ENCODE assay signal across 12 cellular contexts in genomic region chr1:12501661-12502060, GRCh38.
A peak's percentile ranks its signal among the peaks of the same experiment; 100 is the strongest.
DNase-seq lines count a peak whose midpoint lies in the region; ATAC-seq and TF ChIP-seq lines count a peak whose summit lies in the region.
"Had no signal": no experiment of that assay in that cellular context is flagged by ENCODE, and none has a peak within 500 bp of the region (broad histone marks: within the 10 kb centered on the region; RNA-seq: fewer than 3 reads in every experiment).

No MANE protein-coding gene starts in this region.

- POLR2A ChIA-PET in activated CD4-positive, alpha-beta T cell treated with anti-CD3 and anti-CD28 coated beads for 36 hours (lab: Charles Lee): interaction anchor here (0.6 to 1.6 kb wide), 2 partner anchors 9 to 592 kb away, joined by 3 to 13 read pairs; no protein-coding TSS in a partner anchor

- H3K4me3 Mint-ChIP-seq in activated CD4-positive, alpha-beta T cell treated with anti-CD3 and anti-CD28 coated beads for 36 hours: no peak overlapping the region

- intact Hi-C loops in activated CD4-positive, alpha-beta T cell treated with anti-CD3 and anti-CD28 coated beads for 36 hours (cut with DNase I, micrococcal nuclease): loop anchor here in 1 of 2 experiments (1.0 to 2.0 kb wide), 3 partner anchors 9 to 67 kb away; no protein-coding TSS in a partner anchor
- intact Hi-C loops in psoas muscle (cut with DNase I): no loop called here

- H3K27me3 ChIP-seq in psoas muscle (ENCODE audit: insufficient read depth in 3 of 3, low read length in 2 of 3): no peaks in the 10 kb centered on the region
- H3K27me3 ChIP-seq: testis had no signal

- peaks cover 9% of the 10 kb centered on the region for H3K4me1 ChIP-seq in psoas muscle

- CTCF ChIA-PET in activated CD4-positive, alpha-beta T cell treated with anti-CD3 and anti-CD28 coated beads for 36 hours (lab: Charles Lee): interaction anchor here (0.7 to 1.3 kb wide), 3 partner anchors 26 to 117 kb away, joined by 3 read pairs; no protein-coding TSS in a partner anchor

- H3K27me3 Mint-ChIP-seq in activated CD4-positive, alpha-beta T cell treated with anti-CD3 and anti-CD28 coated beads for 36 hours: no peaks in the 10 kb centered on the region

- TF ChIP-seq CTCF in epithelial cell of esophagus (IDR thresholded peaks at IDR 0.05; ENCODE audit: insufficient read depth, low read depth, low read length, missing control alignments) (no peak), psoas muscle (IDR thresholded peaks at IDR 0.05) (no peak)

- no peak overlapping the region for H3K4me3 ChIP-seq in epithelial cell of esophagus (ENCODE audit: low read length)
- no peak overlapping the region for H3K4me3 ChIP-seq in psoas muscle
- H3K4me3 ChIP-seq: lung, testis had no signal

- DNase-seq in activated CD4-positive, alpha-beta T cell treated with anti-CD3 and anti-CD28 coated beads for 36 hours: no peak
- DNase-seq in activated CD4-positive, alpha-beta T cell treated with anti-CD3 and anti-CD28 coated beads, Interleukin-2, amount 50 U/mL, for 1 hour: no peak
- DNase-seq in RKO (ENCODE audit: low spot score) (peak; percentile 9), epithelial cell of esophagus (ENCODE audit: low read depth) (peak; percentile 70), psoas muscle (no peak), C1 segment of cervical spinal cord (lab: John Stamatoyannopoulos, UW) (no peak)
- DNase-seq: head of caudate nucleus, NCI-H2171, testis had no signal

- H3K27ac ChIP-seq in psoas muscle: no peak overlapping the region
- H3K27ac ChIP-seq: testis had no signal

- peaks cover 45% of the 10 kb centered on the region for H3K4me1 Mint-ChIP-seq in activated CD4-positive, alpha-beta T cell treated with anti-CD3 and anti-CD28 coated beads for 36 hours

- H3K36me3 ChIP-seq in psoas muscle (ENCODE audit: insufficient read depth in 1 of 2, low read depth in 1 of 2): peaks cover 0 to 39% of the 10 kb centered on the region in 2 donors

- H3K9me3 Mint-ChIP-seq in activated CD4-positive, alpha-beta T cell treated with anti-CD3 and anti-CD28 coated beads for 36 hours (ENCODE audit: low read depth): no peaks in the 10 kb centered on the region

- no peak for ATAC-seq in activated CD4-positive, alpha-beta T cell treated with anti-CD3 and anti-CD28 coated beads for 36 hours
- ATAC-seq in psoas muscle (peak; percentile 67 to 90 (median 78)), GM21360 (IDR thresholded peaks at IDR 0.05; ENCODE audit: unreplicated experiment) (no peak), HG03159 (IDR thresholded peaks at IDR 0.05; ENCODE audit: unreplicated experiment) (no peak)

- peaks cover 24% of the 10 kb centered on the region for H3K36me3 Mint-ChIP-seq in activated CD4-positive, alpha-beta T cell treated with anti-CD3 and anti-CD28 coated beads for 36 hours (ENCODE audit: low read depth)

- 58 to 77% (median 63%) methylated on average over 9 of the region's 9 CpGs for WGBS in psoas muscle, 3 donors

- no peaks in the 10 kb centered on the region for H3K9me3 ChIP-seq in psoas muscle
- H3K9me3 ChIP-seq: testis had no signal

- peak overlapping the region; percentile 68 for H3K27ac Mint-ChIP-seq in activated CD4-positive, alpha-beta T cell treated with anti-CD3 and anti-CD28 coated beads for 36 hours

Comparison
In these comparisons a context has a peak if more than half of its experiments do, and no peak if none do; other contexts are left out.
1. ATAC-seq: peak in psoas muscle (4 of 4); none in activated CD4-positive, alpha-beta T cell treated with anti-CD3 and anti-CD28 coated beads for 36 hours (single experiment), GM21360 (single experiment) and HG03159 (single experiment).
2. DNase-seq: peak in RKO (single experiment) and epithelial cell of esophagus (single experiment); none in activated CD4-positive, alpha-beta T cell treated with anti-CD3 and anti-CD28 coated beads for 36 hours (single experiment), activated CD4-positive, alpha-beta T cell treated with anti-CD3 and anti-CD28 coated beads, Interleukin-2, amount 50 U/mL, for 1 hour (single experiment), psoas muscle (0 of 2) and C1 segment of cervical spinal cord (0 of 14).